Comparison of ENCODE assay signal across 22 cellular contexts in the genomic region with DNA sequence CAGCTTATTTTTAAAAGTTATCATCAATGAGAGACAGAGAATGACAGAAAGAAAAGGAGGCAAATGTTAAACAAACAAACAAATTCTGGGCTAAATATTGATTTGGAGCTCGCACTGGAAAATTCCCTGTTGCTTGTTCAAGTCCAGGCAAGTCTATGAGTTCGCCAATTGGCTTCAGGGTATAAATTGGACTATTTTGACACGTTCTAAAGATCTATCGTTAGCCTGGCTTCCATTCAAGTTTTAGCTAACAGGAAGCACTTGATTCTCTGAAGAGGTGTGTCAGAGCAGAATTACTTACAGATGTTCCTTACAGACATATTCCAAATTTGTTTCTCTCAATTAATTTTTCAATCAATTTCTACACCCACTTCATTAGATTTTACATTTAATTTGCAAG. TPM values are rescaled to one million over a fixed set of nuclear protein-coding genes. Genes with fewer than 3 reads are reported as not detected.
A peak's percentile ranks its signal among the peaks of the same experiment; 100 is the strongest.
DNase-seq lines count a peak whose midpoint lies in the region; ATAC-seq and TF ChIP-seq lines count a peak whose summit lies in the region.
"Had no signal": no experiment of that assay in that cellular context is flagged by ENCODE, and none has a peak within 500 bp of the region (broad histone marks: within the 10 kb centered on the region; RNA-seq: fewer than 3 reads in every experiment).

No MANE protein-coding gene starts in this region.

- no peaks in the 10 kb centered on the region for H4K20me1 ChIP-seq in GM23248 (ENCODE audit: insufficient read depth)

- peaks cover 6% of the 10 kb centered on the region for H3K27me3 Mint-ChIP-seq in progenitor cell of endocrine pancreas

- peak overlapping the region; percentile 53 for H3K9ac ChIP-seq in GM23248
- H3K9ac ChIP-seq: parathyroid adenoma had no signal

- H3K4me1 Mint-ChIP-seq in progenitor cell of endocrine pancreas (ENCODE audit: low read depth) = no peaks in the 10 kb centered on the region
- no peaks in the 10 kb centered on the region for H3K4me1 Mint-ChIP-seq in stimulated activated effector memory CD8-positive, alpha-beta T cell treated with anti-CD3 and anti-CD28 coated beads, Interleukin-12 subunit alpha, Interleukin-12 subunit beta, amount 100 ng/mL, for 72 hours
- H3K4me1 Mint-ChIP-seq: endodermal cell; stimulated activated naive CD8-positive, alpha-beta T cell treated with anti-CD3 and anti-CD28 coated beads, Interleukin-15, amount 100 ng/mL, for 72 hours had no signal

- H3K9me3 Mint-ChIP-seq in progenitor cell of endocrine pancreas (ENCODE audit: low read depth) = peaks cover 22% of the 10 kb centered on the region
- H3K9me3 Mint-ChIP-seq in stimulated activated effector memory CD8-positive, alpha-beta T cell treated with anti-CD3 and anti-CD28 coated beads, Interleukin-12 subunit alpha, Interleukin-12 subunit beta, amount 100 ng/mL, for 72 hours = peaks cover 3% of the 10 kb centered on the region

- H3K27me3 ChIP-seq in ACC112 (ENCODE audit: insufficient read depth, low read length) (no peaks in the 10 kb centered on the region), GM23248 (replicated peaks; ENCODE audit: insufficient read depth) (no peaks in the 10 kb centered on the region)

- DNase-seq in GM23248 = peak; percentile 70
- DNase-seq in NCI-H774 (lab: John Stamatoyannopoulos, UW) = peak; percentile 11
- DNase-seq in AML-193 (lab: John Stamatoyannopoulos, UW) = no peak
- no peak for DNase-seq in superior temporal gyrus (ENCODE audit: extremely low spot score)
- no peak for DNase-seq in progenitor cell of endocrine pancreas (ENCODE audit: low spot score, unreplicated experiment)
- DNase-seq in stimulated activated effector memory CD8-positive, alpha-beta T cell treated with anti-CD3 and anti-CD28 coated beads, Interleukin-12 subunit alpha, Interleukin-12 subunit beta, amount 100 ng/mL, for 72 hours (ENCODE audit: low spot score in 2 of 2) = no peak
- DNase-seq: central memory CD4-positive, alpha-beta T cell; endodermal cell; head of caudate nucleus; islet precursor cell; midbrain; NCI-H2107; PC-3; small intestine; stimulated activated naive CD8-positive, alpha-beta T cell treated with anti-CD3 and anti-CD28 coated beads, Interleukin-15, amount 100 ng/mL, for 72 hours had no signal

- no peaks in the 10 kb centered on the region for H3K9me2 ChIP-seq in GM23248 (ENCODE audit: insufficient read depth)

- in situ Hi-C loops in GM23248 (cut with MboI) = loop anchor here (25.0 kb wide), 1 partner anchor 1581 kb away; no protein-coding TSS in a partner anchor

- H3K36me3 Mint-ChIP-seq in progenitor cell of endocrine pancreas (ENCODE audit: insufficient read depth) = peaks cover 3% of the 10 kb centered on the region
- H3K36me3 Mint-ChIP-seq in stimulated activated effector memory CD8-positive, alpha-beta T cell treated with anti-CD3 and anti-CD28 coated beads, Interleukin-12 subunit alpha, Interleukin-12 subunit beta, amount 100 ng/mL, for 72 hours = no peaks in the 10 kb centered on the region

- ATAC-seq in esophagus mucosa = peak; percentile 66
- no peak for ATAC-seq in stimulated activated effector memory CD8-positive, alpha-beta T cell treated with anti-CD3 and anti-CD28 coated beads, Interleukin-12 subunit alpha, Interleukin-12 subunit beta, amount 100 ng/mL, for 72 hours
- ATAC-seq: activated naive CD4-positive, alpha-beta T cell treated with anti-CD3 and anti-CD28 coated beads, Interleukin-2, amount 50 U/mL, for 72 hours; PC-3; stimulated activated naive CD8-positive, alpha-beta T cell treated with anti-CD3 and anti-CD28 coated beads, Interleukin-15, amount 100 ng/mL, for 72 hours had no signal

- WGBS in GM23248 (ENCODE audit: low coverage in 1 of 2, low lambda C conversion rate in 2 of 2, missing lambda C conversion rate in 2 of 2), 2 experiments = 2 to 4% methylated on average over 4 of the region's 4 CpGs

- H3F3A ChIP-seq in GM23248 (ENCODE audit: insufficient read depth) = peaks cover 57% of the 10 kb centered on the region

- 0 out of 2 replicates have a peak, but pooled peaks cover 6% of the 10 kb centered on the region for H3K36me3 ChIP-seq in ACC112 (ENCODE audit: insufficient read depth, low read length)
- no peaks in the 10 kb centered on the region for H3K36me3 ChIP-seq in GM23248 (ENCODE audit: low read depth)

- TF ChIP-seq CTCF in progenitor cell of endocrine pancreas (IDR thresholded peaks at IDR 0.05; ENCODE audit: unreplicated experiment) = no peak

- H3K4me2 ChIP-seq in GM23248 (ENCODE audit: unreplicated experiment) = peak overlapping the region; percentile 85

- H2AFZ ChIP-seq in ACC112 (ENCODE audit: low read length, unreplicated experiment) = peak overlapping the region; percentile 70
- H2AFZ ChIP-seq in GM23248 = peak overlapping the region; percentile 6; the same call in 1 of the 2 replicates
- H2AFZ ChIP-seq: parathyroid adenoma had no signal

- H3K4me1 ChIP-seq in ACC112 (ENCODE audit: control insufficient read depth, insufficient read depth, low read length, unreplicated experiment) = peaks cover 34% of the 10 kb centered on the region
- H3K4me1 ChIP-seq in GM23248 (ENCODE audit: insufficient read depth) = peaks cover 50% of the 10 kb centered on the region
- H3K4me1 ChIP-seq: parathyroid adenoma had no signal

- no peak overlapping the region for H3K4me3 Mint-ChIP-seq in progenitor cell of endocrine pancreas (ENCODE audit: low read depth)
- no peak overlapping the region for H3K4me3 Mint-ChIP-seq in stimulated activated effector memory CD8-positive, alpha-beta T cell treated with anti-CD3 and anti-CD28 coated beads, Interleukin-12 subunit alpha, Interleukin-12 subunit beta, amount 100 ng/mL, for 72 hours
- H3K4me3 Mint-ChIP-seq: activated CD4-positive, alpha-beta T cell treated with anti-CD3 and anti-CD28 coated beads for 36 hours; endodermal cell; stimulated activated naive CD8-positive, alpha-beta T cell treated with anti-CD3 and anti-CD28 coated beads, Interleukin-15, amount 100 ng/mL, for 72 hours had no signal

- no peaks in the 10 kb centered on the region for H3K9me3 ChIP-seq in GM23248 (ENCODE audit: low read depth)

- H3K27ac Mint-ChIP-seq in progenitor cell of endocrine pancreas = no peak overlapping the region
- no peak overlapping the region for H3K27ac Mint-ChIP-seq in stimulated activated effector memory CD8-positive, alpha-beta T cell treated with anti-CD3 and anti-CD28 coated beads, Interleukin-12 subunit alpha, Interleukin-12 subunit beta, amount 100 ng/mL, for 72 hours
- H3K27ac Mint-ChIP-seq: activated CD4-positive, alpha-beta T cell treated with anti-CD3 and anti-CD28 coated beads for 36 hours; activated naive CD4-positive, alpha-beta T cell treated with anti-CD3 and anti-CD28 coated beads, Interleukin-2, amount 50 U/mL, for 72 hours; endodermal cell; stimulated activated naive CD8-positive, alpha-beta T cell treated with anti-CD3 and anti-CD28 coated beads, Interleukin-15, amount 100 ng/mL, for 72 hours had no signal

- peak overlapping the region; percentile 98 for H3K27ac ChIP-seq in ACC112 (ENCODE audit: low read depth, low read length)
- peak overlapping the region; percentile 84 for H3K27ac ChIP-seq in GM23248
- H3K27ac ChIP-seq: parathyroid adenoma had no signal

- H3K4me3 ChIP-seq in ACC112 (ENCODE audit: low read depth, low read length) = peak overlapping the region; percentile 56
- H3K4me3 ChIP-seq in GM23248 = peak overlapping the region; percentile 34

- H3K79me2 ChIP-seq in ACC112 (ENCODE audit: control insufficient read depth, insufficient read depth, low read length, unreplicated experiment) (no peaks in the 10 kb centered on the region), GM23248 (ENCODE audit: insufficient read depth) (no peaks in the 10 kb centered on the region)
- H3K79me2 ChIP-seq: parathyroid adenoma had no signal

RNA-seq across cellular contexts. Expression of a gene that starts 15.8 kb away (rescaled TPM):
- not detected in 2 replicates for total RNA-seq in GM23248 (2014; rRNA removed; shearing (Covaris generic))
- 0.10 TPM in 1 of 2 replicates, not detected in the other for polyA plus RNA-seq in GM23248 (2016; fragmentation: Nextera tagmentation; extraction: Ambion mirVana)
- total RNA-seq in esophagus mucosa (not detected), progenitor cell of endocrine pancreas (not detected in 2 replicates)
- total RNA-seq: activated CD4-positive, alpha-beta T cell treated with anti-CD3 and anti-CD28 coated beads for 36 hours; activated naive CD4-positive, alpha-beta T cell treated with anti-CD3 and anti-CD28 coated beads, Interleukin-2, amount 50 U/mL, for 72 hours; endodermal cell; LHCN-M2; T-helper 2 cell treated with Interferon-gamma antibody and Interleukin-4, amounts not matched to agents 100 ng/mL and 5 ng/mL, for 36 hours had no signal
- polyA plus RNA-seq: small intestine had no signal

Comparison
In these comparisons a context has a peak if more than half of its experiments do, and no peak if none do; other contexts are left out.
1. DNase-seq: peak in GM23248 (single experiment) and NCI-H774 (single experiment); none in AML-193 (0 of 2), superior temporal gyrus (single experiment), progenitor cell of endocrine pancreas (single experiment) and stimulated activated effector memory CD8-positive, alpha-beta T cell treated with anti-CD3 and anti-CD28 coated beads, Interleukin-12 subunit alpha, Interleukin-12 subunit beta, amount 100 ng/mL, for 72 hours (0 of 2).